Comparison of ENCODE assay signal across 8 cellular contexts in genomic region chr14:49892301-49892635, GRCh38. TPM values are rescaled to one million over a fixed set of nuclear protein-coding genes. Genes with fewer than 3 reads are reported as not detected.
DNase-seq lines count a peak whose midpoint lies in the region; ATAC-seq and TF ChIP-seq lines count a peak whose summit lies in the region.

No MANE protein-coding gene starts in this region.

- peaks cover 6% of the 10 kb centered on the region for H3F3A ChIP-seq in neural progenitor cell (ENCODE audit: low read depth)

- peak overlapping the region; percentile 78 for H2AFZ ChIP-seq in neural progenitor cell (replicated peaks)

- CTCF ChIA-PET in activated naive CD4-positive, alpha-beta T cell treated with anti-CD3 and anti-CD28 coated beads, Interleukin-2, amount 10 ng/mL, durations not matched to agents 7 days and 5 days (lab: Charles Lee), result interaction anchor here (0.7 to 2.7 kb wide), 12 partner anchors 13 to 210 kb away, joined by 3 to 13 read pairs (median 3); partner anchors contain the start of gene NEMF

- H4K20me1 ChIP-seq in neural progenitor cell (ENCODE audit: low read depth), result peaks cover 41% of the 10 kb centered on the region

- peaks cover 12% of the 10 kb centered on the region for H3K36me3 ChIP-seq in neural progenitor cell

- H3K4me2 ChIP-seq in neural progenitor cell, result peak overlapping the region; percentile 97

- H3K9ac ChIP-seq in neural progenitor cell, result peak overlapping the region; percentile 78

- H3K27ac ChIP-seq in HL-60 (replicated peaks) (peak overlapping the region; percentile 98), neural progenitor cell (peak overlapping the region; percentile 91)

- peak overlapping the region; percentile 99 for H3K27ac Mint-ChIP-seq in activated naive CD4-positive, alpha-beta T cell treated with anti-CD3 and anti-CD28 coated beads, Interleukin-2, amount 10 ng/mL, durations not matched to agents 7 days and 5 days
- peak overlapping the region; percentile 99 for H3K27ac Mint-ChIP-seq in neural progenitor cell

- H3K4me1 ChIP-seq in neural progenitor cell, result peaks cover 24% of the 10 kb centered on the region

- TF ChIP-seq CTCF in HL-60 (IDR thresholded peaks at IDR 0.05; ENCODE audit: insufficient read depth, low read length) (no peak), neural progenitor cell (IDR thresholded peaks at IDR 0.05) (no peak)

- no peaks in the 10 kb centered on the region for H3K27me3 Mint-ChIP-seq in activated naive CD4-positive, alpha-beta T cell treated with anti-CD3 and anti-CD28 coated beads, Interleukin-2, amount 10 ng/mL, durations not matched to agents 7 days and 5 days
- H3K27me3 Mint-ChIP-seq in neural progenitor cell (ENCODE audit: insufficient read depth, low read depth), result no peaks in the 10 kb centered on the region

- H3K4me1 Mint-ChIP-seq in activated naive CD4-positive, alpha-beta T cell treated with anti-CD3 and anti-CD28 coated beads, Interleukin-2, amount 10 ng/mL, durations not matched to agents 7 days and 5 days, result peaks cover 30% of the 10 kb centered on the region
- peaks cover 39% of the 10 kb centered on the region for H3K4me1 Mint-ChIP-seq in neural progenitor cell

- H3K4me3 Mint-ChIP-seq in activated naive CD4-positive, alpha-beta T cell treated with anti-CD3 and anti-CD28 coated beads, Interleukin-2, amount 10 ng/mL, durations not matched to agents 7 days and 5 days, result peak overlapping the region; percentile 99
- peak overlapping the region; percentile 97 for H3K4me3 Mint-ChIP-seq in neural progenitor cell

- H3K4me3 ChIP-seq in HL-60 (replicated peaks; ENCODE audit: insufficient read depth, low read length), result peak overlapping the region; percentile 80
- peak overlapping the region; percentile 84 for H3K4me3 ChIP-seq in neural progenitor cell

- H3K79me2 ChIP-seq in neural progenitor cell (ENCODE audit: low read depth), result peaks cover 44% of the 10 kb centered on the region

- ATAC-seq in GM19397 (IDR thresholded peaks at IDR 0.05; ENCODE audit: unreplicated experiment), result peak; percentile 20

- peaks cover 42% of the 10 kb centered on the region for H3K36me3 Mint-ChIP-seq in activated naive CD4-positive, alpha-beta T cell treated with anti-CD3 and anti-CD28 coated beads, Interleukin-2, amount 10 ng/mL, durations not matched to agents 7 days and 5 days
- peaks cover 11% of the 10 kb centered on the region for H3K36me3 Mint-ChIP-seq in neural progenitor cell

- DNase-seq in COR-L47 (lab: John Stamatoyannopoulos, UW) (peak; percentile 70), HL-60 (ENCODE audit: low read depth in 1 of 2, low spot score in 1 of 2) (peak; percentile 79 to 83), NOMO-1 treated with DMSO at 0.1 percent for 48 hours (lab: John Stamatoyannopoulos, UW; ENCODE audit: unreplicated experiment) (peak; percentile 78), foreskin melanocyte (peak; percentile 85), neural progenitor cell (ENCODE audit: low spot score) (no peak), GM19238 (ENCODE audit: insufficient read length, low spot score) (no peak)
- DNase-seq in activated naive CD4-positive, alpha-beta T cell treated with anti-CD3 and anti-CD28 coated beads, Interleukin-2, amount 10 ng/mL, durations not matched to agents 7 days and 5 days, result peak; percentile 67

- H3K27me3 ChIP-seq in HL-60 (ENCODE audit: insufficient read depth, poor library complexity, severe bottlenecking) (no peaks in the 10 kb centered on the region), neural progenitor cell (no peaks in the 10 kb centered on the region)

- H3K9me3 Mint-ChIP-seq in activated naive CD4-positive, alpha-beta T cell treated with anti-CD3 and anti-CD28 coated beads, Interleukin-2, amount 10 ng/mL, durations not matched to agents 7 days and 5 days, result no peaks in the 10 kb centered on the region
- no peaks in the 10 kb centered on the region for H3K9me3 Mint-ChIP-seq in neural progenitor cell

- no peaks in the 10 kb centered on the region for H3K9me3 ChIP-seq in neural progenitor cell (ENCODE audit: low read depth)

RNA-seq across cellular contexts. Expression of gene ARF6, which starts 0.6 kb away (rescaled TPM):
- total RNA-seq in neural progenitor cell (ENCODE audit: low replicate concordance), result 41.6 and 48.7 TPM in 2 replicates

RNA-seq across cellular contexts. Expression of gene NEMF, which starts 39.7 kb away (rescaled TPM):
- total RNA-seq in neural progenitor cell (ENCODE audit: low replicate concordance), result 60.5 and 83.0 TPM in 2 replicates

Comparison
In these comparisons a context has a peak if more than half of its experiments do, and no peak if none do; other contexts are left out.
1. DNase-seq: peak in COR-L47 (single experiment), HL-60 (2 of 2), NOMO-1 treated with DMSO at 0.1 percent for 48 hours (single experiment), activated naive CD4-positive, alpha-beta T cell treated with anti-CD3 and anti-CD28 coated beads, Interleukin-2, amount 10 ng/mL, durations not matched to agents 7 days and 5 days (single experiment) and foreskin melanocyte (single experiment); none in neural progenitor cell (single experiment) and GM19238 (single experiment).